In the genomic region with DNA sequence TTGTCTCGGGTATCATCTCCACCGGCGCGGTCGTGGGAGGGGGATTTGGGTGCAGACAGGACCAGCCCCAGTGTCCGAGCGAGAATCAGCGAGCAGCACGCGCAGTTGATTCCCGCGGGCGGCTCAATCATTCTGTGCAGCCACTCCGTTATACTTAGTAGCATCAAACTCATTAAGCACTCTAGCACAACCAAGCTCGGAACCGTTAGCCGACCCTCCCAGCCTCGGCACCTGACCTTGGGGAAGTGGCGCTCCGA, we compare ENCODE assay signal across 1 cellular context.
TF ChIP-seq lines count a peak whose summit lies in the region.

No MANE protein-coding gene starts in this region.

TF ChIP-seq in K562, 482 proteins besides CTCF, POLR2A, EP300 and RAD21 (continued from another document):
- TF ChIP-seq, protein P1, sequence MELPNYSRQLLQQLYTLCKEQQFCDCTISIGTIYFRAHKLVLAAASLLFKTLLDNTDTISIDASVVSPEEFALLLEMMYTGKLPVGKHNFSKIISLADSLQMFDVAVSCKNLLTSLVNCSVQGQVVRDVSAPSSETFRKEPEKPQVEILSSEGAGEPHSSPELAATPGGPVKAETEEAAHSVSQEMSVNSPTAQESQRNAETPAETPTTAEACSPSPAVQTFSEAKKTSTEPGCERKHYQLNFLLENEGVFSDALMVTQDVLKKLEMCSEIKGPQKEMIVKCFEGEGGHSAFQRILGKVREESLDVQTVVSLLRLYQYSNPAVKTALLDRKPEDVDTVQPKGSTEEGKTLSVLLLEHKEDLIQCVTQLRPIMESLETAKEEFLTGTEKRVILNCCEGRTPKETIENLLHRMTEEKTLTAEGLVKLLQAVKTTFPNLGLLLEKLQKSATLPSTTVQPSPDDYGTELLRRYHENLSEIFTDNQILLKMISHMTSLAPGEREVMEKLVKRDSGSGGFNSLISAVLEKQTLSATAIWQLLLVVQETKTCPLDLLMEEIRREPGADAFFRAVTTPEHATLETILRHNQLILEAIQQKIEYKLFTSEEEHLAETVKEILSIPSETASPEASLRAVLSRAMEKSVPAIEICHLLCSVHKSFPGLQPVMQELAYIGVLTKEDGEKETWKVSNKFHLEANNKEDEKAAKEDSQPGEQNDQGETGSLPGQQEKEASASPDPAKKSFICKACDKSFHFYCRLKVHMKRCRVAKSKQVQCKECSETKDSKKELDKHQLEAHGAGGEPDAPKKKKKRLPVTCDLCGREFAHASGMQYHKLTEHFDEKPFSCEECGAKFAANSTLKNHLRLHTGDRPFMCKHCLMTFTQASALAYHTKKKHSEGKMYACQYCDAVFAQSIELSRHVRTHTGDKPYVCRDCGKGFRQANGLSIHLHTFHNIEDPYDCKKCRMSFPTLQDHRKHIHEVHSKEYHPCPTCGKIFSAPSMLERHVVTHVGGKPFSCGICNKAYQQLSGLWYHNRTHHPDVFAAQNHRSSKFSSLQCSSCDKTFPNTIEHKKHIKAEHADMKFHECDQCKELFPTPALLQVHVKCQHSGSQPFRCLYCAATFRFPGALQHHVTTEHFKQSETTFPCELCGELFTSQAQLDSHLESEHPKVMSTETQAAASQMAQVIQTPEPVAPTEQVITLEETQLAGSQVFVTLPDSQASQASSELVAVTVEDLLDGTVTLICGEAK (IDR thresholded peaks at IDR 0.05): no peak
- TF ChIP-seq, protein P1 (CRISPR knock-in tag; IDR thresholded peaks at IDR 0.05): no peak
- TF ChIP-seq MYC (IDR thresholded peaks at IDR 0.05; ENCODE audit: low read depth, low read length) (no peak), MYC (CRISPR knock-in tag; IDR thresholded peaks at IDR 0.05; ENCODE audit: borderline replicate concordance, low read depth) (0 out of 2 replicates have a peak, but pooled peaks have one; percentile 27), FOXM1 (IDR thresholded peaks at IDR 0.05; ENCODE audit: low read depth) (no peak), FOXM1 (CRISPR knock-in tag; IDR thresholded peaks at IDR 0.05; ENCODE audit: low read depth) (no peak), AFF1 (IDR thresholded peaks at IDR 0.05; ENCODE audit: low read depth in 1 of 2, partially characterized antibody in 2 of 2) (peak in 1 of 2 experiments; percentile 42), DACH1 (IDR thresholded peaks at IDR 0.05; ENCODE audit: partially characterized antibody) (no peak), HDAC1 (IDR thresholded peaks at IDR 0.05) (peak in 1 of 2 experiments; percentile 57; a peak in 2 of 4 replicates), ZNF695 (CRISPR knock-in tag; IDR thresholded peaks at IDR 0.05) (no peak), CBFA2T3 (IDR thresholded peaks at IDR 0.05) (no peak), L3MBTL2 (IDR thresholded peaks at IDR 0.05) (peak; percentile 47; the same call in 1 of the 2 replicates), LCOR (CRISPR knock-in tag; IDR thresholded peaks at IDR 0.05) (no peak), ARHGAP35 (IDR thresholded peaks at IDR 0.05; ENCODE audit: partially characterized antibody) (no peak), GATAD2A (IDR thresholded peaks at IDR 0.05) (no peak), ZMIZ1 (IDR thresholded peaks at IDR 0.05; ENCODE audit: low read depth in 2 of 2, low read length in 2 of 2) (0 out of 4 replicates have a peak, but pooled peaks of 1 of the 2 experiments have one; percentile 29), FOXA3 (CRISPR knock-in tag; conservative IDR thresholded peaks at IDR 0.05 in 1 of 2, IDR thresholded peaks at IDR 0.05 in 1 of 2) (0 out of 4 replicates have a peak, but pooled peaks of 1 of the 2 experiments have one; percentile 32), SRF (CRISPR knock-in tag; IDR thresholded peaks at IDR 0.05) (no peak), GABPB1 (CRISPR knock-in tag; IDR thresholded peaks at IDR 0.05) (no peak), ZNF785 (CRISPR knock-in tag; IDR thresholded peaks at IDR 0.05) (no peak), ZNF12 (CRISPR knock-in tag; IDR thresholded peaks at IDR 0.05) (no peak), ADNP (tag; IDR thresholded peaks at IDR 0.05) (no peak), E2F6 (IDR thresholded peaks at IDR 0.05; ENCODE audit: borderline replicate concordance in 1 of 2, extremely low read depth in 1 of 2, insufficient read depth in 1 of 2, insufficient read length in 1 of 2, low read depth in 1 of 2, low read length in 1 of 2, poor library complexity in 1 of 2, severe bottlenecking in 1 of 2) (peak; percentile 14 to 62), ZBTB17 (CRISPR knock-in tag; IDR thresholded peaks at IDR 0.05) (peak; percentile 96)
- TF ChIP-seq, protein P2, sequence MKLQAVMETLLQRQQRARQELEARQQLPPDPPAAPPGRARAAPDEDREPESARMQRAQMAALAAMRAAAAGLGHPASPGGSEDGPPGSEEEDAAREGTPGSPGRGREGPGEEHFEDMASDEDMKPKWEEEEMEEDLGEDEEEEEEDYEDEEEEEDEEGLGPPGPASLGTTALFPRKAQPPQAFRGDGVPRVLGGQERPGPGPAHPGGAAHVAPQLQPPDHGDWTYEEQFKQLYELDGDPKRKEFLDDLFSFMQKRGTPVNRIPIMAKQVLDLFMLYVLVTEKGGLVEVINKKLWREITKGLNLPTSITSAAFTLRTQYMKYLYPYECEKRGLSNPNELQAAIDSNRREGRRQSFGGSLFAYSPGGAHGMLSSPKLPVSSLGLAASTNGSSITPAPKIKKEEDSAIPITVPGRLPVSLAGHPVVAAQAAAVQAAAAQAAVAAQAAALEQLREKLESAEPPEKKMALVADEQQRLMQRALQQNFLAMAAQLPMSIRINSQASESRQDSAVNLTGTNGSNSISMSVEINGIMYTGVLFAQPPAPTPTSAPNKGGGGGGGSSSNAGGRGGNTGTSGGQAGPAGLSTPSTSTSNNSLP (IDR thresholded peaks at IDR 0.05; ENCODE audit: borderline replicate concordance, low read depth, low read length): no peak
- TF ChIP-seq, protein P3, sequence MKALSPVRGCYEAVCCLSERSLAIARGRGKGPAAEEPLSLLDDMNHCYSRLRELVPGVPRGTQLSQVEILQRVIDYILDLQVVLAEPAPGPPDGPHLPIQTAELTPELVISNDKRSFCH (CRISPR knock-in tag; IDR thresholded peaks at IDR 0.05): no peak
- TF ChIP-seq, protein P3 (tag; IDR thresholded peaks at IDR 0.05): no peak
- TF ChIP-seq, protein P4, sequence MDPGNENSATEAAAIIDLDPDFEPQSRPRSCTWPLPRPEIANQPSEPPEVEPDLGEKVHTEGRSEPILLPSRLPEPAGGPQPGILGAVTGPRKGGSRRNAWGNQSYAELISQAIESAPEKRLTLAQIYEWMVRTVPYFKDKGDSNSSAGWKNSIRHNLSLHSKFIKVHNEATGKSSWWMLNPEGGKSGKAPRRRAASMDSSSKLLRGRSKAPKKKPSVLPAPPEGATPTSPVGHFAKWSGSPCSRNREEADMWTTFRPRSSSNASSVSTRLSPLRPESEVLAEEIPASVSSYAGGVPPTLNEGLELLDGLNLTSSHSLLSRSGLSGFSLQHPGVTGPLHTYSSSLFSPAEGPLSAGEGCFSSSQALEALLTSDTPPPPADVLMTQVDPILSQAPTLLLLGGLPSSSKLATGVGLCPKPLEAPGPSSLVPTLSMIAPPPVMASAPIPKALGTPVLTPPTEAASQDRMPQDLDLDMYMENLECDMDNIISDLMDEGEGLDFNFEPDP (CRISPR knock-in tag; IDR thresholded peaks at IDR 0.05): no peak
- TF ChIP-seq, protein P5, sequence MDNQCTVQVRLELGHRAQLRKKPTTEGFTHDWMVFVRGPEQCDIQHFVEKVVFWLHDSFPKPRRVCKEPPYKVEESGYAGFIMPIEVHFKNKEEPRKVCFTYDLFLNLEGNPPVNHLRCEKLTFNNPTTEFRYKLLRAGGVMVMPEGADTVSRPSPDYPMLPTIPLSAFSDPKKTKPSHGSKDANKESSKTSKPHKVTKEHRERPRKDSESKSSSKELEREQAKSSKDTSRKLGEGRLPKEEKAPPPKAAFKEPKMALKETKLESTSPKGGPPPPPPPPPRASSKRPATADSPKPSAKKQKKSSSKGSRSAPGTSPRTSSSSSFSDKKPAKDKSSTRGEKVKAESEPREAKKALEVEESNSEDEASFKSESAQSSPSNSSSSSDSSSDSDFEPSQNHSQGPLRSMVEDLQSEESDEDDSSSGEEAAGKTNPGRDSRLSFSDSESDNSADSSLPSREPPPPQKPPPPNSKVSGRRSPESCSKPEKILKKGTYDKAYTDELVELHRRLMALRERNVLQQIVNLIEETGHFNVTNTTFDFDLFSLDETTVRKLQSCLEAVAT (IDR thresholded peaks at IDR 0.05): peak in 1 of 2 experiments; percentile 96; a peak in 2 of 4 replicates
